Comparison of ENCODE assay signal across 20 cellular contexts in the genomic region with DNA sequence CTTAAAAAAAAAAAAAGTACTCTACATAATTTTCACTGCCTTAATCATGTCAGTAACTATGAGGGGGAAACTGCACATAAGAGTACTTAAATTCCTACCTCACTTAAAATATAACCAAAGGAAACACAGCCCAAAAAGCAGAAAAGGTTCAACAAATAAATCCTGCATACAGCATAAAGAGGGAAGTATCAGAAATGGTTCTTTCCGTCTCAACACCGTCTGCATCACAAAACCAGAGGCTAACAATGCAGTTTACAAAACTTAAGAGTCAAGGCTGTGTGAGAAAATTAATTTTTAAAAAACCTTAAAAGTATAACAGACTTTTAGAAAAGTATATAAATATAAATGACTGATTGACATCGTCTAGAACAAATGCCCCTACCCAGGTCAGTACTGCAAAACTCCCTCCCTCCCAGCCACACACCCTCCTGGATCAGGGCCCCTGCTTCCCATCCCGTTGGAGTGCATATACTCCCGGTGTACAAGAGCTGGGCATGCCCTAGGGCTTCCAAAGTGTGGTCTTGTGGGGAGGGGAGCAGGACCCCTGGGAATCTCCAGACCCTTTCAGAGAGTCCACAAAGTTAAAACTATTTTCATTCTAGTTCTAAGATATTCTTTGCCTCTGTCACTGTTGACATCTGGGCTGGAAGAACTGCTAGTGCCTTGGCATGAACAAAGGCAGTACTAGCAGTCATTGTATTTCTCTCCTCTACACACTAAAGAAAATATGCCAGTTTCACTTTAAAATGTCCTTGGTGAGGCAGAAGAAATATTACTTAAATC.
DNase-seq lines count a peak whose midpoint lies in the region; ATAC-seq, FAIRE-seq and TF ChIP-seq lines count a peak whose summit lies in the region.
"Had no signal": no experiment of that assay in that cellular context is flagged by ENCODE, and none has a peak within 500 bp of the region (broad histone marks: within the 10 kb centered on the region; RNA-seq: fewer than 3 reads in every experiment).

No MANE protein-coding gene starts in this region.

- intact Hi-C loops in esophagus squamous epithelium (cut with DNase I) = no loop called here

- no peak overlapping the region for H4K91ac ChIP-seq in neuronal stem cell (ENCODE audit: low read depth, low read length, poor library complexity)

- ATAC-seq in GM23338 = peak; percentile 66
- ATAC-seq: left ventricle myocardium superior had no signal

- no peaks in the 10 kb centered on the region for H3K9me3 Mint-ChIP-seq in GM23338
- H3K9me3 Mint-ChIP-seq: activated CD4-positive, alpha-beta memory T cell treated with anti-CD3 and anti-CD28 coated beads, Interleukin-2, amount 10 ng/mL, durations not matched to agents 7 days and 5 days; brain had no signal

- H3K9me3 ChIP-seq in esophagus squamous epithelium (no peaks in the 10 kb centered on the region), neuronal stem cell (replicated peaks in 1 of 2; ENCODE audit: control insufficient read depth in 2 of 2, insufficient read depth in 1 of 2, low read depth in 1 of 2, low read length in 2 of 2) (no peaks in the 10 kb centered on the region)
- H3K9me3 ChIP-seq: BLaER1, upper lobe of left lung had no signal

- no peaks in the 10 kb centered on the region for H3K36me3 Mint-ChIP-seq in GM23338 (ENCODE audit: low read depth)
- H3K36me3 Mint-ChIP-seq: brain had no signal

- H3K4me1 Mint-ChIP-seq in GM23338 = peaks cover 5% of the 10 kb centered on the region; the same call in 2 of the 3 replicates
- H3K4me1 Mint-ChIP-seq: activated CD4-positive, alpha-beta memory T cell treated with anti-CD3 and anti-CD28 coated beads, Interleukin-2, amount 10 ng/mL, durations not matched to agents 7 days and 5 days had no signal

- no peak for DNase-seq in GM23338 (ENCODE audit: low spot score)
- no peak for DNase-seq in esophagus squamous epithelium (lab: John Stamatoyannopoulos, UW)
- no peak for DNase-seq in neuronal stem cell (ENCODE audit: low spot score)
- DNase-seq in activated T-cell treated with anti-CD3 and anti-CD28 coated beads, Interleukin-2, amount 50 U/mL, for 48 hours = no peak
- DNase-seq in RWPE1 (ENCODE audit: low spot score) = no peak
- no peak for DNase-seq in GM12891 (ENCODE audit: insufficient read length, low spot score)
- DNase-seq in HUDEP-2 (lab: John Stamatoyannopoulos, UW; ENCODE audit: unreplicated experiment in 76 of 76) = no peak
- DNase-seq: activated CD4-positive, alpha-beta memory T cell treated with anti-CD3 and anti-CD28 coated beads, Interleukin-2, amount 10 ng/mL, durations not matched to agents 7 days and 5 days; activated effector memory CD4-positive, alpha-beta T cell treated with Interleukin-2 at 50 U/mL for 16 hours; HCEC 1CT; left ventricle myocardium superior; NCI-H1092 treated with DMSO at 0.1 percent for 48 hours; NCI-H2029; NCI-H2227 treated with DMSO at 0.1 percent for 48 hours; Right ventricle myocardium superior; SW 1271; upper lobe of left lung had no signal

- no peaks in the 10 kb centered on the region for H3K36me3 ChIP-seq in GM23338 (ENCODE audit: insufficient read depth)
- no peaks in the 10 kb centered on the region for H3K36me3 ChIP-seq in esophagus squamous epithelium
- H3K36me3 ChIP-seq in neuronal stem cell (replicated peaks in 1 of 2; ENCODE audit: control insufficient read depth in 2 of 2, insufficient read depth in 2 of 2, low read length in 2 of 2) = no peaks in the 10 kb centered on the region
- H3K36me3 ChIP-seq: BLaER1, upper lobe of left lung had no signal

- no peak overlapping the region for H2BK15ac ChIP-seq in neuronal stem cell (ENCODE audit: low read length)

- H3K23ac ChIP-seq in neuronal stem cell (ENCODE audit: low read depth, low read length, poor library complexity) = no peak overlapping the region

- TF ChIP-seq POLR2A in esophagus squamous epithelium (IDR thresholded peaks at IDR 0.05) = no peak
- TF ChIP-seq POLR2A in GM12891 (IDR thresholded peaks at IDR 0.05; ENCODE audit: low read depth, low read length) = no peak

- no peak overlapping the region for H3K4me3 ChIP-seq in GM23338
- H3K4me3 ChIP-seq in esophagus squamous epithelium = peak overlapping the region in 3 of 4 donors; percentile 12 to 27 (median 13)
- no peak overlapping the region for H3K4me3 ChIP-seq in neuronal stem cell (ENCODE audit: low read length in 2 of 2)
- H3K4me3 ChIP-seq: BLaER1, upper lobe of left lung had no signal

- H3K27me3 Mint-ChIP-seq in GM23338 (ENCODE audit: insufficient read depth, low read depth, poor library complexity) = no peaks in the 10 kb centered on the region
- H3K27me3 Mint-ChIP-seq: brain had no signal

- CTCF ChIA-PET in RWPE1 (lab: Yijun Ruan, JAX) = no interaction called here

- H3K27me3 ChIP-seq in GM23338 (ENCODE audit: insufficient read depth) (no peaks in the 10 kb centered on the region), esophagus squamous epithelium (no peaks in the 10 kb centered on the region), neuronal stem cell (ENCODE audit: control insufficient read depth in 3 of 3, insufficient read depth in 3 of 3, low read depth in 1 of 3, low read length in 3 of 3) (no peaks in the 10 kb centered on the region)
- H3K27me3 ChIP-seq: BLaER1, upper lobe of left lung had no signal

- no peak overlapping the region for H2AK5ac ChIP-seq in neuronal stem cell (ENCODE audit: low read depth, low read length)

- no peak overlapping the region for H2BK12ac ChIP-seq in neuronal stem cell (ENCODE audit: low read length)

- H3K79me1 ChIP-seq in neuronal stem cell (ENCODE audit: low read depth, low read length) = no peaks in the 10 kb centered on the region

- no peaks in the 10 kb centered on the region for H3K79me2 ChIP-seq in GM23338 (replicated peaks; ENCODE audit: insufficient read depth)

- no peak overlapping the region for H3K27ac Mint-ChIP-seq in GM23338
- H3K27ac Mint-ChIP-seq: activated CD4-positive, alpha-beta memory T cell treated with anti-CD3 and anti-CD28 coated beads, Interleukin-2, amount 10 ng/mL, durations not matched to agents 7 days and 5 days had no signal

- H3K4me2 ChIP-seq in GM23338 (no peak overlapping the region), neuronal stem cell (ENCODE audit: insufficient read depth, low read length, poor library complexity, severe bottlenecking) (no peak overlapping the region)
- H3K4me2 ChIP-seq: BLaER1 had no signal

- no peaks in the 10 kb centered on the region for H3K9me2 ChIP-seq in GM23338 (ENCODE audit: insufficient read depth)

- peak overlapping the region; percentile 31; the same call in 1 of the 2 replicates for H3K27ac ChIP-seq in 22Rv1
- no peak overlapping the region for H3K27ac ChIP-seq in GM23338 (ENCODE audit: low read depth)
- peak overlapping the region in 2 of 4 donors; percentile 9 to 53 for H3K27ac ChIP-seq in esophagus squamous epithelium
- H3K27ac ChIP-seq in neuronal stem cell (replicated peaks; ENCODE audit: low read length) = no peak overlapping the region
- H3K27ac ChIP-seq in RWPE1 = no peak overlapping the region
- H3K27ac ChIP-seq: BLaER1, upper lobe of left lung had no signal

- FAIRE-seq in GM12891 (lab: Jason Lieb, UNC) = no peak

- H3K18ac ChIP-seq in neuronal stem cell (ENCODE audit: low read length) = no peak overlapping the region

- H2AFZ ChIP-seq in GM23338 = no peak overlapping the region
- peak overlapping the region; percentile 59 for H2AFZ ChIP-seq in neuronal stem cell (ENCODE audit: low read length)

- no peak overlapping the region for H3K4me3 Mint-ChIP-seq in GM23338
- H3K4me3 Mint-ChIP-seq: activated CD4-positive, alpha-beta memory T cell treated with anti-CD3 and anti-CD28 coated beads, Interleukin-2, amount 10 ng/mL, durations not matched to agents 7 days and 5 days; brain had no signal

- H3K4me1 ChIP-seq in GM23338 (ENCODE audit: insufficient read depth) (peaks cover 5% of the 10 kb centered on the region; the same call in 1 of the 2 replicates), esophagus squamous epithelium (peaks cover 0 to 24% (median 0%) of the 10 kb centered on the region in 3 donors), neuronal stem cell (ENCODE audit: control insufficient read depth in 2 of 2, insufficient read depth in 1 of 2, low read depth in 1 of 2, low read length in 2 of 2) (peaks cover 6 to 13% of the 10 kb centered on the region in 2 donors)
- H3K4me1 ChIP-seq: BLaER1, upper lobe of left lung had no signal

- H3F3A ChIP-seq in GM23338 (replicated peaks; ENCODE audit: low read depth) = no peaks in the 10 kb centered on the region

- no peak overlapping the region for H4K8ac ChIP-seq in neuronal stem cell (ENCODE audit: low read depth, low read length)

- no peak overlapping the region for H2BK5ac ChIP-seq in neuronal stem cell (ENCODE audit: low read length)

- H4K20me1 ChIP-seq in GM23338 (replicated peaks; ENCODE audit: insufficient read depth) = no peaks in the 10 kb centered on the region
- H4K20me1 ChIP-seq: BLaER1 had no signal

- H3K9ac ChIP-seq in neuronal stem cell (ENCODE audit: low read depth, low read length, poor library complexity) = no peak overlapping the region
- H3K9ac ChIP-seq: BLaER1 had no signal

- 42 to 48% methylated on average over 5 of the region's 5 CpGs for WGBS in esophagus squamous epithelium, 2 donors
- WGBS in neuronal stem cell (ENCODE audit: extremely low coverage in 2 of 2, insufficient read length in 2 of 2, insufficient replicate concordance in 1 of 2), 2 donors = no CpG with 5 or more reads among the region's 5 CpGs

- H2BK120ac ChIP-seq in neuronal stem cell (ENCODE audit: low read depth, low read length) = no peak overlapping the region

- no peak overlapping the region for H3K4ac ChIP-seq in neuronal stem cell (ENCODE audit: low read length)

- no peak overlapping the region for H3K14ac ChIP-seq in neuronal stem cell (ENCODE audit: low read length)

- POLR2A ChIA-PET in RWPE1 (lab: Yijun Ruan, JAX; ENCODE audit: low non-redundant PET) = interaction anchor here (0.5 kb wide), 1 partner anchor 121 kb away, joined by 3 read pairs; no protein-coding TSS in a partner anchor

- TF ChIP-seq CTCF in 22Rv1 (IDR thresholded peaks at IDR 0.05) = no peak
- no peak for TF ChIP-seq CTCF in GM23338 (conservative IDR thresholded peaks at IDR 0.05; ENCODE audit: low read depth in 2 of 2)
- no peak for TF ChIP-seq CTCF in esophagus squamous epithelium (IDR thresholded peaks at IDR 0.05)
- TF ChIP-seq CTCF in RWPE1 (conservative IDR thresholded peaks at IDR 0.05; ENCODE audit: low read depth) = no peak

TF ChIP-seq in GM12891, 5 proteins besides CTCF, POLR2A, EP300 and RAD21:
- no peak for TF ChIP-seq PAX5 (IDR thresholded peaks at IDR 0.05; ENCODE audit: insufficient read depth, low read length, severe bottlenecking)
- no peak for TF ChIP-seq POU2F2 (IDR thresholded peaks at IDR 0.05; ENCODE audit: low read depth, low read length)
- no peak for TF ChIP-seq SPI1 (IDR thresholded peaks at IDR 0.05; ENCODE audit: low read depth, low read length)
- TF ChIP-seq TAF1 (IDR thresholded peaks at IDR 0.05; ENCODE audit: low read depth, low read length) = no peak
- no peak for TF ChIP-seq POLR2AphosphoS5 (IDR thresholded peaks at IDR 0.05; ENCODE audit: low read depth, low read length)

Comparison
In these comparisons a context has a peak if more than half of its experiments do, and no peak if none do; other contexts are left out.
1. H3K4me3 ChIP-seq: peak in esophagus squamous epithelium (3 of 4); none in GM23338 (single experiment) and neuronal stem cell (0 of 2).